Comparison of ENCODE assay signal across 32 cellular contexts in genomic region chr2:127865926-127866325, GRCh38.
"Had no signal": no experiment of that assay in that cellular context is flagged by ENCODE, and none has a peak within 500 bp of the region (broad histone marks: within the 10 kb centered on the region; RNA-seq: fewer than 3 reads in every experiment).

No MANE protein-coding gene starts in this region.

- H3K4me3 ChIP-seq: left lung, lower lobe of right lung, neural progenitor cell, psoas muscle, skin epidermis, suprapubic skin, thoracic aorta, tibial artery, upper lobe of right lung had no signal

- ATAC-seq: left lung, lower lobe of right lung, natural killer cell, sciatic nerve, upper lobe of right lung had no signal

- DNase-seq: hypothalamus; immature natural killer cell; kidney; left colon; left lung; lower lobe of right lung; mammary epithelial cell; mesendoderm; naive B cell; natural killer cell; nephron progenitor cell; occipital lobe; psoas muscle; stimulated activated CD4-positive, alpha-beta T cell treated with anti-CD3 and anti-CD28 coated beads, Interleukin-12 subunit alpha, Interleukin-12 subunit beta, amount 100 ng/mL, for 4 hours; stimulated activated CD4-positive, alpha-beta T cell treated with anti-CD3 and anti-CD28 coated beads, Interleukin-15, amount 100 ng/mL, for 24 hours; stimulated activated CD4-positive, alpha-beta T cell treated with anti-CD3 and anti-CD28 coated beads, Interleukin-2, amount 100 ng/mL, for 24 hours; stimulated activated CD4-positive, alpha-beta T cell treated with anti-CD3 and anti-CD28 coated beads, Interleukin-4, amount 100 ng/mL, for 1 hour; stimulated activated naive CD4-positive, alpha-beta T cell; tibial artery; trophoblast cell; upper lobe of right lung had no signal

- H3K27me3 Mint-ChIP-seq: naive B cell; stimulated activated naive CD8-positive, alpha-beta T cell treated with anti-CD3 and anti-CD28 coated beads, Interleukin-15, Interleukin-2, amounts not matched to agents 100 ng/mL and 50 ng/mL, for 24 hours had no signal

- H3K4me2 ChIP-seq: neural progenitor cell had no signal

- H3K27ac Mint-ChIP-seq: mesothelial cell of epicardium, neural progenitor cell had no signal

- H3K36me3 Mint-ChIP-seq: natural killer cell had no signal

- H3K9me3 Mint-ChIP-seq: immature natural killer cell; mesothelial cell of epicardium; naive B cell; natural killer cell; nephron progenitor cell; neural progenitor cell; stimulated activated naive CD8-positive, alpha-beta T cell treated with anti-CD3 and anti-CD28 coated beads, Interleukin-15, Interleukin-2, amounts not matched to agents 100 ng/mL and 50 ng/mL, for 24 hours had no signal

- H2AFZ ChIP-seq: neural progenitor cell, parathyroid adenoma had no signal

- H3K27ac ChIP-seq: left lung, lower lobe of right lung, neural progenitor cell, neutrophil, parathyroid adenoma, psoas muscle, skin epidermis, suprapubic skin, thoracic aorta, tibial artery, upper lobe of right lung had no signal

- FAIRE-seq: islet of Langerhans, kidney, urothelium cell line had no signal

- H3K4me1 Mint-ChIP-seq: immature natural killer cell, mesothelial cell of epicardium, natural killer cell had no signal

- H3K4me3 Mint-ChIP-seq: immature natural killer cell; mesothelial cell of epicardium; naive B cell; natural killer cell; nephron progenitor cell; neural progenitor cell; stimulated activated naive CD8-positive, alpha-beta T cell treated with anti-CD3 and anti-CD28 coated beads, Interleukin-15, Interleukin-2, amounts not matched to agents 100 ng/mL and 50 ng/mL, for 24 hours had no signal

- H3K9me3 ChIP-seq: left lung, lower lobe of right lung, neutrophil, psoas muscle, suprapubic skin, thoracic aorta, tibial artery, upper lobe of right lung had no signal

- H3K4me1 ChIP-seq: left lung, lower lobe of right lung, neural progenitor cell, psoas muscle, suprapubic skin, tibial artery, upper lobe of right lung had no signal

- H3K27me3 ChIP-seq: left lung, neural progenitor cell, neutrophil, suprapubic skin, tibial artery, upper lobe of right lung had no signal
